Comparison of ENCODE assay signal across 8 cellular contexts in genomic region chr2:27134781-27135470, GRCh38. TPM values are rescaled to one million over a fixed set of nuclear protein-coding genes. Genes with fewer than 3 reads are reported as not detected.
DNase-seq lines count a peak whose midpoint lies in the region; ATAC-seq, FAIRE-seq and TF ChIP-seq lines count a peak whose summit lies in the region.

No MANE protein-coding gene starts in this region.

- H3K27ac ChIP-seq in SJCRH30 (no peak overlapping the region), fibroblast of lung (ENCODE audit: insufficient read depth, low read length) (no peak overlapping the region), rectal smooth muscle tissue (ENCODE audit: low read depth, low read length) (peak overlapping the region; percentile 70)

- ATAC-seq in HG03521 (IDR thresholded peaks at IDR 0.05; ENCODE audit: unreplicated experiment) (no peak), GM19397 (IDR thresholded peaks at IDR 0.05; ENCODE audit: unreplicated experiment) (no peak)

- no peaks in the 10 kb centered on the region for H3K9me3 ChIP-seq in SJCRH30 (replicated peaks)
- no peaks in the 10 kb centered on the region for H3K9me3 ChIP-seq in fibroblast of lung (ENCODE audit: control insufficient read depth, insufficient read depth, low read depth, low read length)

- H2AFZ ChIP-seq in fibroblast of lung (ENCODE audit: low read length) = peak overlapping the region; percentile 73

- H3K9ac ChIP-seq in fibroblast of lung (ENCODE audit: insufficient read depth, low read length) (no peak overlapping the region), rectal smooth muscle tissue (ENCODE audit: low read length) (no peak overlapping the region)

- H3K36me3 ChIP-seq in SJCRH30 (peaks cover 6% of the 10 kb centered on the region; the same call in 1 of the 2 replicates), fibroblast of lung (ENCODE audit: control insufficient read depth, insufficient read depth, low read length) (peaks cover 16% of the 10 kb centered on the region), rectal smooth muscle tissue (ENCODE audit: control insufficient read depth, insufficient read depth, low read length) (peaks cover 18% of the 10 kb centered on the region)

- peak; percentile 63 for FAIRE-seq in G401.6 (lab: Jason Lieb, UNC)

- no peak for TF ChIP-seq CTCF in fibroblast of lung (conservative IDR thresholded peaks at IDR 0.05 in 1 of 2, IDR thresholded peaks at IDR 0.05 in 1 of 2; ENCODE audit: low read depth in 1 of 2, low read length in 2 of 2)

- H3K79me2 ChIP-seq in fibroblast of lung (ENCODE audit: control insufficient read depth, insufficient read depth, low read length) = peaks cover 15% of the 10 kb centered on the region

- H3K4me1 ChIP-seq in SJCRH30 = peaks cover 6% of the 10 kb centered on the region; the same call in 1 of the 2 replicates
- H3K4me1 ChIP-seq in fibroblast of lung (ENCODE audit: control insufficient read depth, extremely low read depth, insufficient read depth, low read length) = peaks cover 4% of the 10 kb centered on the region
- peaks cover 7% of the 10 kb centered on the region for H3K4me1 ChIP-seq in rectal smooth muscle tissue (ENCODE audit: control insufficient read depth, insufficient read depth, low read length)

- H3K4me3 ChIP-seq in SJCRH30 (peak overlapping the region; percentile 88), fibroblast of lung (replicated peaks in 1 of 4; ENCODE audit: control extremely low read depth in 1 of 4, insufficient read depth in 1 of 4, low read depth in 3 of 4, low read length in 4 of 4) (peak overlapping the region in 1 of 4 experiments; percentile 98), rectal smooth muscle tissue (ENCODE audit: low read length) (peak overlapping the region; percentile 91)

- H3K4me2 ChIP-seq in fibroblast of lung (ENCODE audit: extremely low read depth, insufficient read depth, low read length) = peak overlapping the region; percentile 57

- H3K27me3 ChIP-seq in SJCRH30 (peaks cover 6% of the 10 kb centered on the region; the same call in 1 of the 2 replicates), fibroblast of lung (ENCODE audit: control insufficient read depth, insufficient read depth, low read length) (peaks cover 2% of the 10 kb centered on the region), rectal smooth muscle tissue (ENCODE audit: control insufficient read depth, insufficient read depth, low read length) (no peaks in the 10 kb centered on the region)

- DNase-seq in SJCRH30 (no peak), fibroblast of lung (ENCODE audit: low read depth in 2 of 2) (no peak), SIG-M5 treated with dmso at 0.1 percent for 504 hours (lab: John Stamatoyannopoulos, UW; ENCODE audit: unreplicated experiment) (no peak), NOMO-1 treated with DMSO at 0.1 percent for 48 hours (lab: John Stamatoyannopoulos, UW; ENCODE audit: unreplicated experiment) (no peak)

- H4K20me1 ChIP-seq in fibroblast of lung (ENCODE audit: control insufficient read depth, extremely low read depth, insufficient read depth, low read length) = no peaks in the 10 kb centered on the region

RNA-seq across cellular contexts. Expression of gene PREB, which starts 0.5 kb away (rescaled TPM):
- 62.3 and 64.8 TPM in 2 replicates for total RNA-seq in SJCRH30 (2014; rRNA removed; shearing (Covaris generic))
- total RNA-seq in fibroblast of lung = 36.0 and 39.8 TPM in 2 replicates
- 42.9 and 48.5 TPM in 2 replicates for polyA plus RNA-seq in fibroblast of lung
- polyA plus RNA-seq in fibroblast of lung (2012) = 36.3 and 46.3 TPM in 2 replicates
- polyA minus RNA-seq in fibroblast of lung (ENCODE audit: low replicate concordance) = 113 and 172 TPM in 2 replicates

RNA-seq across cellular contexts. Expression of gene PRR30, which starts 4.3 kb away (rescaled TPM):
- total RNA-seq in SJCRH30 (2014; rRNA removed; shearing (Covaris generic)) = not detected in 2 replicates
- not detected in 2 replicates for total RNA-seq in fibroblast of lung
- polyA plus RNA-seq in fibroblast of lung = not detected in 2 replicates
- not detected in 2 replicates for polyA plus RNA-seq in fibroblast of lung (2012)
- polyA minus RNA-seq in fibroblast of lung (ENCODE audit: low replicate concordance) = not detected in 2 replicates

RNA-seq across cellular contexts. Expression of gene ABHD1, which starts 11.3 kb away (rescaled TPM):
- total RNA-seq in SJCRH30 (2014; rRNA removed; shearing (Covaris generic)) = not detected in 2 replicates
- total RNA-seq in fibroblast of lung = 0.17 and 0.26 TPM in 2 replicates
- 0.08 and 0.10 TPM in 2 replicates for polyA plus RNA-seq in fibroblast of lung
- 0.32 TPM in 1 of 2 replicates, not detected in the other for polyA plus RNA-seq in fibroblast of lung (2012)
- 0.52 TPM in 1 of 2 replicates, not detected in the other for polyA minus RNA-seq in fibroblast of lung (ENCODE audit: low replicate concordance)

RNA-seq across cellular contexts. Expression of gene TCF23, which starts 13.9 kb away (rescaled TPM):
- total RNA-seq in SJCRH30 (2014; rRNA removed; shearing (Covaris generic)) = not detected in 2 replicates
- under 0.01 TPM in 1 of 2 replicates, not detected in the other for total RNA-seq in fibroblast of lung
- polyA plus RNA-seq in fibroblast of lung = not detected in 2 replicates
- not detected in 2 replicates for polyA plus RNA-seq in fibroblast of lung (2012)
- polyA minus RNA-seq in fibroblast of lung (ENCODE audit: low replicate concordance) = not detected in 2 replicates

RNA-seq across cellular contexts. Expression of gene CGREF1, which starts 16.0 kb away (rescaled TPM):
- total RNA-seq in SJCRH30 (2014; rRNA removed; shearing (Covaris generic)) = 0.08 TPM in 1 of 2 replicates, not detected in the other
- 2.3 and 10.0 TPM in 2 replicates for total RNA-seq in fibroblast of lung
- 1.5 and 1.9 TPM in 2 replicates for polyA plus RNA-seq in fibroblast of lung
- 2.1 and 2.6 TPM in 2 replicates for polyA plus RNA-seq in fibroblast of lung (2012)
- polyA minus RNA-seq in fibroblast of lung (ENCODE audit: low replicate concordance) = 1.1 TPM in 1 of 2 replicates, not detected in the other
